8 cellular contexts compared by ENCODE assay signal in the genomic region with DNA sequence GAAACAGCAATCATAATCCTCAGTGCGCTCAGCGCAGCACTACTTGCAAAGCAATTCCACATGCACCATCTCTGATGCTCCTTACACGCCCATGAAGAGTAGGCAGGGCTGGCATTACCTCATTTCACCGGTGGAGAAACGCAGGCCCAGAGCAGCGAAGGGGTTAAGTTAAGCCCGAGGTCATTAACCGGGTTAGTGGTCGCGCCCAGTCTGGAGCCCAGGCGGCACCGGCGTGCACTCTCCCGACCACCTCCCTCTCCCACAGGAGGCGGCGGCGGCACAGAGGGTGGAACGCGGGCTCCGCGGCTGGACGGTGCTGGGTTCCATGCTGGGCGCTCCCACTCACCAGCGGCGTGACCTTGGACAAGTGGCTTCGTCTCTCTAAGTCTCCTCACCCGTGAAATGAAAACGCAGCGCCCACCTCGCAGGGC. TPM values are rescaled to one million over a fixed set of nuclear protein-coding genes. Genes with fewer than 3 reads are reported as not detected.
DNase-seq lines count a peak whose midpoint lies in the region; ATAC-seq and TF ChIP-seq lines count a peak whose summit lies in the region.

No MANE protein-coding gene starts in this region.

- no peaks in the 10 kb centered on the region for H3K9me2 ChIP-seq in OCI-LY1 (ENCODE audit: low read depth, low read length)

- H3K4me3 ChIP-seq in OCI-LY1 (ENCODE audit: low read depth, low read length, poor library complexity, severe bottlenecking) (peak overlapping the region; percentile 82), coronary artery (peak overlapping the region; percentile 99), upper lobe of right lung (peak overlapping the region; percentile 78)

- DNase-seq in coronary artery (ENCODE audit: low spot score) (no peak), memory B cell (ENCODE audit: low spot score in 2 of 2) (no peak), upper lobe of right lung (no peak), GM13976 (ENCODE audit: low spot score) (no peak), NCI-H2029 treated with DMSO at 0.1 percent for 48 hours (lab: John Stamatoyannopoulos, UW) (no peak)

- H3K27me3 Mint-ChIP-seq in memory B cell: peaks cover 2% of the 10 kb centered on the region

- H3K4me1 Mint-ChIP-seq in memory B cell: peaks cover 27% of the 10 kb centered on the region

- peaks cover 45% of the 10 kb centered on the region for H3K4me1 ChIP-seq in OCI-LY1 (ENCODE audit: insufficient read depth, low read length, severe bottlenecking)
- H3K4me1 ChIP-seq in upper lobe of right lung: peaks cover 45% of the 10 kb centered on the region

- H3K27ac ChIP-seq in C4-2B: peak overlapping the region; percentile 98
- H3K27ac ChIP-seq in OCI-LY1 (ENCODE audit: low read depth, low read length, poor library complexity, severe bottlenecking): peak overlapping the region; percentile 29
- peak overlapping the region; percentile 96 to 99 for H3K27ac ChIP-seq in coronary artery
- peak overlapping the region; percentile 88 for H3K27ac ChIP-seq in upper lobe of right lung

- in situ Hi-C loops in GM13976 (cut with MboI; ENCODE audit: low sequenced_read_pairs, unreplicated experiment): no loop called here

- peaks cover 4% of the 10 kb centered on the region; the same call in 1 of the 2 replicates for H3F3A ChIP-seq in OCI-LY1 (ENCODE audit: insufficient read depth, low read length)

- no peaks in the 10 kb centered on the region for H3K9me3 Mint-ChIP-seq in memory B cell

- H3K9ac ChIP-seq in OCI-LY1 (ENCODE audit: low read length): peak overlapping the region; percentile 92

- H3K27ac Mint-ChIP-seq in memory B cell: peak overlapping the region; percentile 91

- no peaks in the 10 kb centered on the region for H3K27me3 ChIP-seq in OCI-LY1 (ENCODE audit: insufficient read depth, low read length)
- no peaks in the 10 kb centered on the region for H3K27me3 ChIP-seq in upper lobe of right lung

- H3K36me3 Mint-ChIP-seq in memory B cell: peaks cover 6% of the 10 kb centered on the region

- peak overlapping the region; percentile 89 for H3K4me3 Mint-ChIP-seq in memory B cell

- no peak for TF ChIP-seq CTCF in C4-2B (conservative IDR thresholded peaks at IDR 0.05)
- TF ChIP-seq CTCF in OCI-LY1 (IDR thresholded peaks at IDR 0.05; ENCODE audit: low read length): no peak
- no peak for TF ChIP-seq CTCF in coronary artery (IDR thresholded peaks at IDR 0.05)
- no peak for TF ChIP-seq CTCF in upper lobe of right lung (IDR thresholded peaks at IDR 0.05)
- no peak for TF ChIP-seq CTCF in GM13976 (IDR thresholded peaks at IDR 0.05; ENCODE audit: borderline replicate concordance, control extremely low read depth, extremely low read depth, insufficient read depth, missing control alignments)

- no peaks in the 10 kb centered on the region for H3K79me2 ChIP-seq in OCI-LY1 (ENCODE audit: insufficient read depth, low read length)

- no peak overlapping the region for H2AFZ ChIP-seq in OCI-LY1 (ENCODE audit: low read length)

- peak; percentile 3 for ATAC-seq in GM21619 (IDR thresholded peaks at IDR 0.05; ENCODE audit: unreplicated experiment)
- no peak for ATAC-seq in memory B cell (ENCODE audit: low read depth)
- ATAC-seq in upper lobe of right lung: peak; percentile 3

- H3K9me3 ChIP-seq in OCI-LY1 (ENCODE audit: low read length): no peaks in the 10 kb centered on the region
- no peaks in the 10 kb centered on the region for H3K9me3 ChIP-seq in upper lobe of right lung

- no peaks in the 10 kb centered on the region for H4K20me1 ChIP-seq in OCI-LY1 (ENCODE audit: insufficient read depth, low read length)

- intact Hi-C loops in upper lobe of right lung (cut with DNase I): no loop called here

- H3K4me2 ChIP-seq in OCI-LY1 (ENCODE audit: low read length): peak overlapping the region; percentile 90

- H3K36me3 ChIP-seq in OCI-LY1 (ENCODE audit: insufficient read depth, low read length) (peaks cover 27% of the 10 kb centered on the region), upper lobe of right lung (peaks cover 14% of the 10 kb centered on the region)

RNA-seq across cellular contexts. Expression of a gene that starts 0.5 kb away (rescaled TPM):
- 54.2 TPM for total RNA-seq in upper lobe of right lung

RNA-seq across cellular contexts. Expression of a gene that starts 3.2 kb away (rescaled TPM):
- 36.3 TPM for total RNA-seq in upper lobe of right lung

RNA-seq across cellular contexts. Expression of a gene that starts 6.2 kb away (rescaled TPM):
- total RNA-seq in upper lobe of right lung: 152 TPM

RNA-seq across cellular contexts. Expression of a gene that starts 20.7 kb away (rescaled TPM):
- 178 TPM for total RNA-seq in upper lobe of right lung

RNA-seq across cellular contexts. Expression of a gene that starts 22.4 kb away (rescaled TPM):
- 10.4 TPM for total RNA-seq in upper lobe of right lung

Comparison
In these comparisons a context has a peak if more than half of its experiments do, and no peak if none do; other contexts are left out.
1. H3K27ac ChIP-seq: peak in every context shown above with its lines; median percentile 98 in C4-2B; 98 in coronary artery; 88 in upper lobe of right lung; 29 in OCI-LY1.